31 cellular contexts compared by ENCODE assay signal in the genomic region with DNA sequence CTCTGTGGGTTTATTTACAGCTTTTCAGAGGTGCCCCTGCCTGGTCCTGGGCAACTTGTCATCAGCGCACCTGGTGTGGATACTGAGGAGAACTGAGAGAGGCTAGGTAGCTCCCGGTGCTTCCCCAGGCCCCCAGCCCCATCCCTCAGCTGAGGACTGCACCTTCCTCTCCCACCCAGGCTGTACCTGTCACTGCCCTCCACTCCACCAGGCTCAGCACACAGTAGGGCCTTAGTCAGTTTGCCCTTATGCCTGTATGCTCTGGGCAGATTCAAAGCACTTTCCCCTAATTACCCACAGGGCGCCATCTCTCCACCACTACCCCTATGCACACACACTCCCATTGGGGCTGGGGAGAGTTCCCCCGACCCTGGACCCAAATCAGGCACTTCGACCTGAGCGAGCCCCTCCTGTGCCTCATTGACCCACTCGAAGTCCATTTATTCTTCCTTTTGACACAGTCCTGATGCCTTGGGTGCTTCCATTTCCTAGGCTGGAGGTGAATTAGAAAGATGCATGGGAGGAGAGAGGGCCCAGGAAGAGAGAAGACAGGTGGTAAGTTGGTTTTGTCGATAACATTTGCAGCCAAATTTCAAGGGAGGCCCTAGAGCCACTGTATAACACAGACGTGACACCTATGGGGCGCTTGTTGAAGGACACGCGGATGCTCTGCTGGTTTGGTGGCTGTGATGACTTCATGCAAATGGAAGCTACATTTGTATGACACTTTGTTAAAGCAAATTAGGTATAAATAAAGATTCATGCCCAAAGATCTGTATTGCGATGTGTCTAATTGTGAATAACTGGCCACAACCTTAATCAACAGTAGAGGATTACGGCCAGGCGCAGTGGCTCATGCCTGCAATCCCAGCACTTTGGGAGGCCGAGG. TPM values are rescaled to one million over a fixed set of nuclear protein-coding genes. Genes with fewer than 3 reads are reported as not detected.
"Had no signal": no experiment of that assay in that cellular context is flagged by ENCODE, and none has a peak within 500 bp of the region (broad histone marks: within the 10 kb centered on the region; RNA-seq: fewer than 3 reads in every experiment).

No MANE protein-coding gene starts in this region.

- H3K27me3 ChIP-seq: body of pancreas, hepatocyte, sigmoid colon, upper lobe of right lung had no signal

- H3K4me1 ChIP-seq: body of pancreas had no signal

- H3K27ac ChIP-seq: body of pancreas, hepatocyte, upper lobe of right lung had no signal

- H3K4me1 Mint-ChIP-seq: activated naive CD4-positive, alpha-beta T cell treated with anti-CD3 and anti-CD28 coated beads, Interleukin-2, amount 10 ng/mL, durations not matched to agents 7 days and 5 days; nephron; WTC11 had no signal

- H3K4me3 Mint-ChIP-seq: activated naive CD4-positive, alpha-beta T cell treated with anti-CD3 and anti-CD28 coated beads, Interleukin-2, amount 10 ng/mL, durations not matched to agents 7 days and 5 days; memory B cell; nephron; WTC11 had no signal

- H3K79me2 ChIP-seq: hepatocyte had no signal

- H3K4me3 ChIP-seq: body of pancreas, hepatocyte, sigmoid colon, smooth muscle cell, upper lobe of right lung had no signal

- H3K36me3 Mint-ChIP-seq: activated naive CD4-positive, alpha-beta T cell treated with anti-CD3 and anti-CD28 coated beads, Interleukin-2, amount 10 ng/mL, durations not matched to agents 7 days and 5 days; memory B cell; WTC11 had no signal

- H3K27ac Mint-ChIP-seq: activated naive CD4-positive, alpha-beta T cell treated with anti-CD3 and anti-CD28 coated beads, Interleukin-2, amount 10 ng/mL, durations not matched to agents 7 days and 5 days; memory B cell; nephron; WTC11 had no signal

- H3K9me3 Mint-ChIP-seq: activated naive CD4-positive, alpha-beta T cell treated with anti-CD3 and anti-CD28 coated beads, Interleukin-2, amount 10 ng/mL, durations not matched to agents 7 days and 5 days; memory B cell; nephron; WTC11 had no signal

- ATAC-seq: body of pancreas, esophagus mucosa, WTC11 had no signal

- H3K9me3 ChIP-seq: body of pancreas, sigmoid colon, upper lobe of right lung had no signal

- H2AFZ ChIP-seq: hepatocyte had no signal

- DNase-seq: activated CD4-positive, alpha-beta T cell treated with anti-CD3 and anti-CD28 coated beads for 4 hours; activated CD4-positive, alpha-beta T cell treated with anti-CD3 and anti-CD28 coated beads, Interleukin-2, amount 50 U/mL, for 48 hours; activated effector memory CD4-positive, alpha-beta T cell treated with anti-CD3 and anti-CD28 coated beads, Interleukin-2, amount 50 U/mL, for 16 hours; activated naive CD4-positive, alpha-beta T cell treated with anti-CD3 and anti-CD28 coated beads, Interleukin-2, amount 10 ng/mL, durations not matched to agents 7 days and 5 days; activated T-cell treated with anti-CD3 and anti-CD28 coated beads for 4 hours; amygdala; body of pancreas; dermis blood vessel endothelial cell; effector memory CD4-positive, alpha-beta T cell; foreskin melanocyte; left cardiac atrium; occipital lobe; retina; sigmoid colon; stimulated activated CD4-positive, alpha-beta T cell treated with anti-CD3 and anti-CD28 coated beads, Interleukin-15, amount 100 ng/mL, for 24 hours; stimulated activated CD8-positive, alpha-beta memory T cell treated with anti-CD3 and anti-CD28 coated beads, Interleukin-4, amount 100 ng/mL, for 48 hours; stimulated activated naive CD4-positive, alpha-beta T cell; T-helper 9 cell; upper lobe of right lung had no signal

- H3K36me3 ChIP-seq: sigmoid colon, upper lobe of right lung had no signal

- H3K4me2 ChIP-seq: hepatocyte, smooth muscle cell had no signal

RNA-seq across cellular contexts. Expression of a gene that starts 40.6 kb away (rescaled TPM):
- total RNA-seq: body of pancreas; cardiac septum; dermis blood vessel endothelial cell; endothelial cell of umbilical vein; hepatocyte; liver; mononuclear cell; smooth muscle cell; T-helper 1 cell treated with Interleukin-12 subunit alpha and Interleukin-12 subunit beta and Interleukin-4 antibody, amounts not matched to agents 30 ng/mL and 1 ng/mL, for 36 hours; upper lobe of right lung had no signal

RNA-seq across cellular contexts. Expression of a gene that starts 59.0 kb away (rescaled TPM):
- total RNA-seq: dermis blood vessel endothelial cell; endothelial cell of umbilical vein; hepatocyte; mononuclear cell; myocyte; smooth muscle cell; T-helper 1 cell treated with Interleukin-12 subunit alpha and Interleukin-12 subunit beta and Interleukin-4 antibody, amounts not matched to agents 30 ng/mL and 1 ng/mL, for 36 hours; upper lobe of right lung had no signal
- polyA plus RNA-seq: endothelial cell of umbilical vein, hepatocyte, smooth muscle cell had no signal
